ENCODE assay signal across 24 cellular contexts in the genomic region with DNA sequence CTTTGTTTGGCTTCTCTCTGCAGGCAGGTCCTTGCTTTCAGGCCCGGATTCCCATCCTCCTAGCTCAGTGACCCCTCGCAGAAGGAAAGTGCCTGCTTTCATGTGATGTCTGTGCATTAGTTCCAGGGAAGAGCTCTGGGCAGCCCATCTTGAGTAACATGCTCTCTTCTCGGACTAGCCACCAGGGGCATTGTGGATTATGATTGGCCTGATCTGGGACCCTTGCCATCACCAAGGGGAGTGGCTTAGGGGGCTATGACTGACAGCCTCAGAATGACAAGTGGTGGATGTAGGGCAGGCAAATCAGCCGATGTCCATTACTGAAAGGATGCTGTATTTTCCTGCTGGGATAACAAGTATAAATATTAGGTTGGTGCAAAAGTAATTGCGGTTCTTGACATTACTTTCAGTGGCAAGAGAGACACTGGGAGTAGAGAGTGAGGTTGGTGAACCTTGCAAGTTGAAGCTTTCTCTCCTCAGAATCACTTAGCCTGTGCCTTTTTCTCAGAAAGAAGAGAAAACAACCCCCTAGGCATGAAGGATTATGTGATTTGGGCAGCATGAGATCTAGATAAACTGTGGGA.
DNase-seq lines count a peak whose midpoint lies in the region; TF ChIP-seq lines count a peak whose summit lies in the region.
"Had no signal": no experiment of that assay in that cellular context is flagged by ENCODE, and none has a peak within 500 bp of the region (broad histone marks: within the 10 kb centered on the region; RNA-seq: fewer than 3 reads in every experiment).

No MANE protein-coding gene starts in this region.

- no peaks in the 10 kb centered on the region for H3K23me2 ChIP-seq in H9 (ENCODE audit: insufficient read length, low read depth, low read length, poor library complexity, severe bottlenecking)

- H3K27me3 ChIP-seq in H9 (ENCODE audit: insufficient read depth, low read length), result no peaks in the 10 kb centered on the region
- H3K27me3 ChIP-seq in endodermal cell (ENCODE audit: control insufficient read depth, insufficient read depth, low read length, poor library complexity, severe bottlenecking), result peaks cover 38% of the 10 kb centered on the region
- no peaks in the 10 kb centered on the region for H3K27me3 ChIP-seq in neural progenitor cell
- peaks cover 4% of the 10 kb centered on the region for H3K27me3 ChIP-seq in transverse colon
- H3K27me3 ChIP-seq in effector memory CD4-positive, alpha-beta T cell (replicated peaks; ENCODE audit: control insufficient read depth, insufficient read depth, low read length, poor library complexity, severe bottlenecking), result peaks cover 2% of the 10 kb centered on the region
- H3K27me3 ChIP-seq: BLaER1, SJCRH30 had no signal

- H3T11ph ChIP-seq in H9 (ENCODE audit: low read length), result no peak overlapping the region

- H3K4me3 Mint-ChIP-seq in H9 (no peak overlapping the region), endodermal cell (no peak overlapping the region), neural progenitor cell (no peak overlapping the region)
- H3K4me3 Mint-ChIP-seq: CD4-positive, CD25-positive, alpha-beta regulatory T cell; HFFc6 had no signal

- no peaks in the 10 kb centered on the region for H3K79me2 ChIP-seq in H9 (ENCODE audit: insufficient read depth, low read length)
- H3K79me2 ChIP-seq in neural progenitor cell (ENCODE audit: low read depth), result no peaks in the 10 kb centered on the region

- no peak overlapping the region for H2BK12ac ChIP-seq in H9 (ENCODE audit: insufficient read length, low read depth, low read length)

- H3K9me3 ChIP-seq in H9 (ENCODE audit: control insufficient read depth, low read depth, low read length) (no peaks in the 10 kb centered on the region), endodermal cell (ENCODE audit: control insufficient read depth, low read length) (peaks cover 13% of the 10 kb centered on the region), neural progenitor cell (ENCODE audit: low read depth) (no peaks in the 10 kb centered on the region), transverse colon (peaks cover 0 to 5% of the 10 kb centered on the region in 2 donors)
- H3K9me3 ChIP-seq in effector memory CD4-positive, alpha-beta T cell (ENCODE audit: control insufficient read depth, low read length), result no peaks in the 10 kb centered on the region
- H3K9me3 ChIP-seq: SJCRH30 had no signal

- H3K23ac ChIP-seq in H9 (ENCODE audit: insufficient read length, low read depth, low read length), result no peak overlapping the region

- H3K27ac Mint-ChIP-seq in H9, result no peak overlapping the region
- no peak overlapping the region for H3K27ac Mint-ChIP-seq in endodermal cell
- peak overlapping the region; percentile 87 for H3K27ac Mint-ChIP-seq in neural progenitor cell
- H3K27ac Mint-ChIP-seq: CD4-positive, CD25-positive, alpha-beta regulatory T cell; HFFc6; IgD-negative memory B cell had no signal

- peaks cover 12 to 13% of the 10 kb centered on the region in 2 experiments for H3K4me1 Mint-ChIP-seq in H9
- no peaks in the 10 kb centered on the region for H3K4me1 Mint-ChIP-seq in endodermal cell
- peaks cover 21% of the 10 kb centered on the region for H3K4me1 Mint-ChIP-seq in neural progenitor cell
- H3K4me1 Mint-ChIP-seq: CD4-positive, CD25-positive, alpha-beta regulatory T cell had no signal

- no peak overlapping the region for H2BK5ac ChIP-seq in H9 (ENCODE audit: insufficient read length, low read length)

- H3K4ac ChIP-seq in H9 (ENCODE audit: low read depth, low read length), result no peak overlapping the region

- H3K27me3 Mint-ChIP-seq in H9 (ENCODE audit: low read depth) (peaks cover 5% of the 10 kb centered on the region), endodermal cell (ENCODE audit: insufficient read depth) (peaks cover 46% of the 10 kb centered on the region), neural progenitor cell (ENCODE audit: insufficient read depth, low read depth) (no peaks in the 10 kb centered on the region)

- H4K91ac ChIP-seq in H9 (ENCODE audit: insufficient read length, low read depth, low read length), result no peak overlapping the region

- H4K5ac ChIP-seq in H9 (ENCODE audit: insufficient read length, low read depth, low read length), result no peak overlapping the region

- H3K4me3 ChIP-seq in endodermal cell (ENCODE audit: low read length) (no peak overlapping the region), neural progenitor cell (no peak overlapping the region), transverse colon (no peak overlapping the region)
- H3K4me3 ChIP-seq in effector memory CD4-positive, alpha-beta T cell (ENCODE audit: insufficient read depth, low read depth, low read length, poor library complexity, severe bottlenecking), result no peak overlapping the region
- H3K4me3 ChIP-seq: BLaER1, GM23248, PC-9, SJCRH30 had no signal

- H3K36me3 ChIP-seq in endodermal cell (ENCODE audit: control insufficient read depth, insufficient read depth, low read length) (no peaks in the 10 kb centered on the region), neural progenitor cell (no peaks in the 10 kb centered on the region), transverse colon (no peaks in the 10 kb centered on the region)
- no peaks in the 10 kb centered on the region for H3K36me3 ChIP-seq in effector memory CD4-positive, alpha-beta T cell (ENCODE audit: control insufficient read depth, insufficient read depth, low read length)
- H3K36me3 ChIP-seq: BLaER1, SJCRH30 had no signal

- TF ChIP-seq POLR2A in transverse colon (IDR thresholded peaks at IDR 0.05), result no peak

- H4K20me1 ChIP-seq in H9 (ENCODE audit: control insufficient read depth, insufficient read depth, insufficient read length) (no peaks in the 10 kb centered on the region), neural progenitor cell (ENCODE audit: low read depth) (no peaks in the 10 kb centered on the region)
- H4K20me1 ChIP-seq: BLaER1 had no signal

- no peak overlapping the region for H4K8ac ChIP-seq in H9 (replicated peaks; ENCODE audit: insufficient read length, low read depth, low read length)

- DNase-seq in H9, result peak; percentile 43
- DNase-seq in SK-MEL-5 (ENCODE audit: low read depth, low spot score), result peak; percentile 2
- DNase-seq in endodermal cell, result peak; percentile 69
- DNase-seq in neural progenitor cell (ENCODE audit: low spot score), result no peak
- no peak for DNase-seq in SW 1271 (lab: John Stamatoyannopoulos, UW)
- DNase-seq in transverse colon, result no peak
- no peak for DNase-seq in effector memory CD4-positive, alpha-beta T cell
- DNase-seq: CD4-positive, CD25-positive, alpha-beta regulatory T cell; DMS153; DND-41; GM23248; HFFc6; MM.1S; NCI-H1048; NCI-H1417 treated with DMSO at 0.1 percent for 48 hours; NCI-H1694 treated with DMSO at 0.1 percent for 48 hours; NCI-H2081; NCI-H2227 treated with DMSO at 0.1 percent for 48 hours; NCI-H526 treated with DMSO at 0.1 percent for 48 hours; PC-9 had no signal

- H3K14ac ChIP-seq in H9 (ENCODE audit: insufficient read depth, low read length), result no peak overlapping the region

- H3K9ac ChIP-seq in H9 (ENCODE audit: extremely low read depth, insufficient read length, low read length), result no peak overlapping the region
- H3K9ac ChIP-seq in endodermal cell (ENCODE audit: extremely low read depth, low read length, poor library complexity, severe bottlenecking), result no peak overlapping the region
- no peak overlapping the region for H3K9ac ChIP-seq in neural progenitor cell
- H3K9ac ChIP-seq: BLaER1, GM23248, KMS-11 had no signal

- TF ChIP-seq CTCF in H9 (conservative IDR thresholded peaks at IDR 0.05) (no peak; the same call in 1 of the 3 replicates), endodermal cell (conservative IDR thresholded peaks at IDR 0.05) (peak; percentile 54), neural progenitor cell (IDR thresholded peaks at IDR 0.05) (no peak), transverse colon (IDR thresholded peaks at IDR 0.05) (no peak)

- in situ Hi-C loops in SK-MEL-5 (cut with HindIII; ENCODE audit: low pct_unique_long_range_greater_than_20kb, low sequenced_read_pairs), result no loop called here
- in situ Hi-C loops in transverse colon (cut with MboI; ENCODE audit: low pct_ligation_motif_present in 1 of 4, low pct_unique_long_range_greater_than_20kb in 1 of 4, low sequenced_read_pairs in 3 of 4), result loop anchor here in 3 of 4 donors (25.0 kb wide), 2 partner anchors 204 to 304 kb away; partner anchors contain the start of gene HSD17B2 (in 1 of the 3)

- TF ChIP-seq EP300 in transverse colon (IDR thresholded peaks at IDR 0.05; ENCODE audit: low read depth), result no peak

- H3K9me3 Mint-ChIP-seq in H9, result peaks cover 6 to 9% of the 10 kb centered on the region in 2 experiments; a peak in 3 of 5 replicates
- H3K9me3 Mint-ChIP-seq in endodermal cell, result peaks cover 3% of the 10 kb centered on the region
- peaks cover 25% of the 10 kb centered on the region for H3K9me3 Mint-ChIP-seq in neural progenitor cell

- no peaks in the 10 kb centered on the region for H3K79me1 ChIP-seq in H9 (ENCODE audit: insufficient read depth, low read depth, low read length, poor library complexity, severe bottlenecking)

- intact Hi-C loops in transverse colon (cut with DNase I; ENCODE audit: low total_unique reads), result no loop called here

- no CpG with 5 or more reads among the region's 5 CpGs for WGBS in H9 (ENCODE audit: extremely low coverage, insufficient read length, low lambda C conversion rate)
- WGBS in endodermal cell (ENCODE audit: insufficient coverage in 1 of 2, insufficient read length in 1 of 2), 2 experiments, result 94 to 96% methylated on average over 3 to 5 of the region's 5 CpGs
- WGBS in transverse colon (ENCODE audit: low coverage in 1 of 2), 2 donors, result 75 to 80% methylated on average over 3 to 5 of the region's 5 CpGs

- H3K56ac ChIP-seq in H9 (ENCODE audit: insufficient read length, low read depth, low read length), result no peak overlapping the region

- H3K4me1 ChIP-seq in H9 (ENCODE audit: insufficient read depth, low read length), result no peaks in the 10 kb centered on the region
- H3K4me1 ChIP-seq in endodermal cell (ENCODE audit: control insufficient read depth, insufficient read depth, low read length), result no peaks in the 10 kb centered on the region
- no peaks in the 10 kb centered on the region for H3K4me1 ChIP-seq in neural progenitor cell
- H3K4me1 ChIP-seq in transverse colon, result no peaks in the 10 kb centered on the region
- H3K4me1 ChIP-seq in effector memory CD4-positive, alpha-beta T cell (ENCODE audit: control insufficient read depth, insufficient read depth, low read length, poor library complexity, severe bottlenecking), result no peaks in the 10 kb centered on the region
- H3K4me1 ChIP-seq: BLaER1, SJCRH30 had no signal

- no peak overlapping the region for H2BK15ac ChIP-seq in H9 (ENCODE audit: low read depth, low read length)

- H2AK5ac ChIP-seq in H9 (ENCODE audit: insufficient read length, low read length), result no peak overlapping the region

- no peak overlapping the region for H2BK120ac ChIP-seq in H9 (ENCODE audit: low read depth, low read length, poor library complexity, severe bottlenecking)

- H2AFZ ChIP-seq in H9 (ENCODE audit: low read length) (no peak overlapping the region), neural progenitor cell (replicated peaks) (no peak overlapping the region)
- H2AFZ ChIP-seq: GM23248, PC-9 had no signal

- H3K4me2 ChIP-seq in H9 (ENCODE audit: insufficient read depth, insufficient read length, low read length) (no peak overlapping the region), neural progenitor cell (no peak overlapping the region)
- H3K4me2 ChIP-seq: BLaER1, KMS-11, PC-9 had no signal

- H3K36me3 Mint-ChIP-seq in H9 (ENCODE audit: insufficient read depth in 1 of 3, low read depth in 3 of 3), result no peaks in the 10 kb centered on the region; a peak in 1 of 7 replicates
- no peaks in the 10 kb centered on the region for H3K36me3 Mint-ChIP-seq in endodermal cell (ENCODE audit: low read depth)
- no peaks in the 10 kb centered on the region for H3K36me3 Mint-ChIP-seq in neural progenitor cell
- H3K36me3 Mint-ChIP-seq: CD4-positive, CD25-positive, alpha-beta regulatory T cell; IgD-negative memory B cell had no signal

- no peak overlapping the region for H3K18ac ChIP-seq in H9 (ENCODE audit: insufficient read length, low read depth, low read length)

- H3K27ac ChIP-seq in H9 (ENCODE audit: insufficient read length, low read depth, low read length), result no peak overlapping the region
- no peak overlapping the region for H3K27ac ChIP-seq in endodermal cell (ENCODE audit: low read depth, low read length)
- no peak overlapping the region for H3K27ac ChIP-seq in neural progenitor cell
- no peak overlapping the region for H3K27ac ChIP-seq in transverse colon
- no peak overlapping the region for H3K27ac ChIP-seq in effector memory CD4-positive, alpha-beta T cell (ENCODE audit: insufficient read depth, low read length, poor library complexity, severe bottlenecking)
- H3K27ac ChIP-seq: BLaER1, GM23248, KMS-11, PC-9, SJCRH30 had no signal

- no peaks in the 10 kb centered on the region for H3F3A ChIP-seq in neural progenitor cell (ENCODE audit: low read depth)

- no peak overlapping the region for H2BK20ac ChIP-seq in H9 (ENCODE audit: low read depth, low read length, poor library complexity, severe bottlenecking)

Comparison
In these comparisons a context has a peak if more than half of its experiments do, and no peak if none do; other contexts are left out.
1. DNase-seq: peak in H9 (single experiment), SK-MEL-5 (single experiment) and endodermal cell (single experiment); none in neural progenitor cell (single experiment), SW 1271 (0 of 2), transverse colon (single experiment) and effector memory CD4-positive, alpha-beta T cell (0 of 3).